9 cellular contexts compared by ENCODE assay signal in the genomic region with DNA sequence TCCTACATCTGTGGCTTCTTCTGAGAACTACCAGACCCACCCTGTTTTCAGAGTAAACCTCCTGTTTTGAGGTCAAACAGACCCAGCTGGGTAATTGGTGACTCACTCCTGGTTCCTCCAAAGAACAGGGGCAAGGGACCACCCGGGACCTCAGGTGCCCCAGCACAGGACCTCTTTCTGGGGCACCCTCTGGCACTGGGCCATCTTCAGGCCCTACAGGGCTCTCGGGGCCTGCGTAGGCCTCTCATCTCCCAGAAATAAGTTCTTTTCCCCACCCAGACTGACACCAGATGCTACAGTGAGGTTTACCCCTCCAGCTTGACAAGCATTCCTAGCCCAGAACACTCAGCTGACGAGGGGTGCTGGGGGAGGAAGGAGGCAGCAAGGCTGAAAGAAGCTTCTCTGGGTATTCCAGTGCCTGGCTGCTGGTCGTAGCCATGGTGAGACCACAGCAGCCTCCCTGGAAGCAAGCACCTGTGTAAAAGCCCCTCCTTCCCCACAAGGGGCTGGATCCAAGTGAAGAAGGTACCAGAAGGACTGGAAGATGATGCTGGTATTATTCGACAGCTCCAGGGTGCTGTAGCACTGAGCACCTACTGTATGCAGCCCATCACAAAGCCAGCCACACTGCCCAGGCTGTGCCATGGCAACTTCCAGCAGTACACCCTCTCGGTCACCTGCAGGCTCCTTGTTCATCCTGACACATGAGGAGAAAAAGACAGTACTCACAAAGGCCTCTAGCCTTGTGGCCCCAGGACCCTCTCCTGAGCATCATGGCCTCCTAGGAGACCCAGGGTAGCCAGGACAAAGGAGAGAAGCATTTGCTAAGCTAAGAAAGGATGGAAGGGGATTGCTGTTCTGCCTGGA. TPM values are rescaled to one million over a fixed set of nuclear protein-coding genes. Genes with fewer than 3 reads are reported as not detected.
A peak's percentile ranks its signal among the peaks of the same experiment; 100 is the strongest.
DNase-seq lines count a peak whose midpoint lies in the region; ATAC-seq and TF ChIP-seq lines count a peak whose summit lies in the region.
"Had no signal": no experiment of that assay in that cellular context is flagged by ENCODE, and none has a peak within 500 bp of the region (broad histone marks: within the 10 kb centered on the region; RNA-seq: fewer than 3 reads in every experiment).

No MANE protein-coding gene starts in this region.

- H3K4me3 ChIP-seq in skeletal muscle tissue (ENCODE audit: low read length in 3 of 3) (no peak overlapping the region), hepatocyte (no peak overlapping the region)

- no peaks in the 10 kb centered on the region for H3K79me2 ChIP-seq in hepatocyte

- intact Hi-C loops in activated T-helper 1 cell treated with anti-CD3 and anti-CD28 coated beads, Interleukin-12 subunit alpha, Interleukin-12 subunit beta, Interleukin-2, Interleukin-4 antibody, amounts not matched to agents 30 ng/mL and 10 ng/mL and 1 ng/mL, durations not matched to agents 14 hours and 24 hours and 36 hours (cut with micrococcal nuclease): loop anchor here (1.0 to 2.0 kb wide), 3 partner anchors 8 to 601 kb away; no protein-coding TSS in a partner anchor

- DNase-seq in activated T-helper 1 cell treated with anti-CD3 and anti-CD28 coated beads, Interleukin-12 subunit alpha, Interleukin-12 subunit beta, Interleukin-2, Interleukin-4 antibody, amounts not matched to agents 30 ng/mL and 10 ng/mL and 1 ng/mL, durations not matched to agents 14 hours and 24 hours and 36 hours (ENCODE audit: low spot score): peak; percentile 33
- no peak for DNase-seq in cortex of kidney (lab: John Stamatoyannopoulos, UW)
- no peak for DNase-seq in hepatocyte (ENCODE audit: low spot score)
- DNase-seq in dermis blood vessel endothelial cell: no peak
- DNase-seq: trophoblast cell had no signal

- 72% methylated on average over 7 of the region's 7 CpGs for WGBS in hepatocyte (ENCODE audit: low lambda C conversion rate, missing lambda C conversion rate)

- no peak for TF ChIP-seq CTCF in hepatocyte (IDR thresholded peaks at IDR 0.05; ENCODE audit: poor library complexity)

- H3K9me3 ChIP-seq in skeletal muscle tissue (ENCODE audit: control insufficient read depth in 3 of 3, low read length in 3 of 3) (no peaks in the 10 kb centered on the region), hepatocyte (ENCODE audit: low read depth) (no peaks in the 10 kb centered on the region)

- no peak overlapping the region for H3K9ac ChIP-seq in skeletal muscle tissue (ENCODE audit: low read depth in 1 of 3, low read length in 3 of 3)

- no peak overlapping the region for H3K4me2 ChIP-seq in hepatocyte

- peak overlapping the region; percentile 66 for H3K4me3 Mint-ChIP-seq in activated T-helper 1 cell treated with anti-CD3 and anti-CD28 coated beads, Interleukin-12 subunit alpha, Interleukin-12 subunit beta, Interleukin-2, Interleukin-4 antibody, amounts not matched to agents 30 ng/mL and 10 ng/mL and 1 ng/mL, durations not matched to agents 14 hours and 24 hours and 36 hours

- no peaks in the 10 kb centered on the region for H3K36me3 ChIP-seq in skeletal muscle tissue (ENCODE audit: control insufficient read depth in 3 of 3, insufficient read depth in 3 of 3, low read length in 3 of 3)
- H3K36me3 ChIP-seq in hepatocyte (replicated peaks; ENCODE audit: insufficient read depth, low read depth): no peaks in the 10 kb centered on the region

- H4K20me1 ChIP-seq in hepatocyte (ENCODE audit: insufficient read depth, poor library complexity, severe bottlenecking): no peaks in the 10 kb centered on the region

- H3K9me2 ChIP-seq in hepatocyte (replicated peaks; ENCODE audit: insufficient read depth): no peaks in the 10 kb centered on the region

- H3K27me3 Mint-ChIP-seq in activated T-helper 1 cell treated with anti-CD3 and anti-CD28 coated beads, Interleukin-12 subunit alpha, Interleukin-12 subunit beta, Interleukin-2, Interleukin-4 antibody, amounts not matched to agents 30 ng/mL and 10 ng/mL and 1 ng/mL, durations not matched to agents 14 hours and 24 hours and 36 hours (ENCODE audit: insufficient read depth): no peaks in the 10 kb centered on the region

- peaks cover 97% of the 10 kb centered on the region for H3K4me1 Mint-ChIP-seq in activated T-helper 1 cell treated with anti-CD3 and anti-CD28 coated beads, Interleukin-12 subunit alpha, Interleukin-12 subunit beta, Interleukin-2, Interleukin-4 antibody, amounts not matched to agents 30 ng/mL and 10 ng/mL and 1 ng/mL, durations not matched to agents 14 hours and 24 hours and 36 hours (ENCODE audit: low read depth)

- H3K4me1 ChIP-seq in skeletal muscle tissue (ENCODE audit: control insufficient read depth in 3 of 3, insufficient read depth in 3 of 3, low read length in 3 of 3) (peaks cover 24 to 47% (median 31%) of the 10 kb centered on the region in 3 donors), hepatocyte (ENCODE audit: insufficient read depth) (peaks cover 13% of the 10 kb centered on the region)

- peak; percentile 36 for ATAC-seq in GM18502 (IDR thresholded peaks at IDR 0.05; ENCODE audit: poor library complexity, unreplicated experiment)
- peak; percentile 30 for ATAC-seq in HG03354 (IDR thresholded peaks at IDR 0.05; ENCODE audit: poor library complexity, severe bottlenecking, unreplicated experiment)
- ATAC-seq in HG03521 (IDR thresholded peaks at IDR 0.05; ENCODE audit: unreplicated experiment): no peak

- H2AFZ ChIP-seq in hepatocyte: no peak overlapping the region

- H3K27ac ChIP-seq in skeletal muscle tissue (ENCODE audit: low read depth, low read length) (peak overlapping the region; percentile 64), hepatocyte (no peak overlapping the region)

- H3K9me3 Mint-ChIP-seq in activated T-helper 1 cell treated with anti-CD3 and anti-CD28 coated beads, Interleukin-12 subunit alpha, Interleukin-12 subunit beta, Interleukin-2, Interleukin-4 antibody, amounts not matched to agents 30 ng/mL and 10 ng/mL and 1 ng/mL, durations not matched to agents 14 hours and 24 hours and 36 hours: no peaks in the 10 kb centered on the region

- peaks cover 10% of the 10 kb centered on the region for H3K36me3 Mint-ChIP-seq in activated T-helper 1 cell treated with anti-CD3 and anti-CD28 coated beads, Interleukin-12 subunit alpha, Interleukin-12 subunit beta, Interleukin-2, Interleukin-4 antibody, amounts not matched to agents 30 ng/mL and 10 ng/mL and 1 ng/mL, durations not matched to agents 14 hours and 24 hours and 36 hours (ENCODE audit: low read depth)

- H3K27me3 ChIP-seq in skeletal muscle tissue (ENCODE audit: control insufficient read depth in 3 of 3, insufficient read depth in 3 of 3, low read length in 3 of 3) (peaks cover 0 to 15% (median 0%) of the 10 kb centered on the region in 3 donors), hepatocyte (no peaks in the 10 kb centered on the region)

- H3K27ac Mint-ChIP-seq in activated T-helper 1 cell treated with anti-CD3 and anti-CD28 coated beads, Interleukin-12 subunit alpha, Interleukin-12 subunit beta, Interleukin-2, Interleukin-4 antibody, amounts not matched to agents 30 ng/mL and 10 ng/mL and 1 ng/mL, durations not matched to agents 14 hours and 24 hours and 36 hours: peak overlapping the region; percentile 98

RNA-seq across cellular contexts. Expression of a gene that starts 47.4 kb away (rescaled TPM):
- total RNA-seq in activated T-helper 1 cell treated with anti-CD3 and anti-CD28 coated beads, Interleukin-12 subunit alpha, Interleukin-12 subunit beta, Interleukin-2, Interleukin-4 antibody, amounts not matched to agents 30 ng/mL and 10 ng/mL and 1 ng/mL, durations not matched to agents 14 hours and 24 hours and 36 hours: 2.9 and 3.1 TPM in 2 replicates
- 3.1 TPM for total RNA-seq in skeletal muscle tissue
- 3.5 and 5.0 TPM in 2 replicates for total RNA-seq in hepatocyte
- 4.4 and 9.0 TPM in 2 replicates for polyA plus RNA-seq in hepatocyte
- 0.34 and 0.60 TPM in 2 replicates for total RNA-seq in dermis blood vessel endothelial cell
